Comparison of ENCODE assay signal across 1 cellular context in the genomic region with DNA sequence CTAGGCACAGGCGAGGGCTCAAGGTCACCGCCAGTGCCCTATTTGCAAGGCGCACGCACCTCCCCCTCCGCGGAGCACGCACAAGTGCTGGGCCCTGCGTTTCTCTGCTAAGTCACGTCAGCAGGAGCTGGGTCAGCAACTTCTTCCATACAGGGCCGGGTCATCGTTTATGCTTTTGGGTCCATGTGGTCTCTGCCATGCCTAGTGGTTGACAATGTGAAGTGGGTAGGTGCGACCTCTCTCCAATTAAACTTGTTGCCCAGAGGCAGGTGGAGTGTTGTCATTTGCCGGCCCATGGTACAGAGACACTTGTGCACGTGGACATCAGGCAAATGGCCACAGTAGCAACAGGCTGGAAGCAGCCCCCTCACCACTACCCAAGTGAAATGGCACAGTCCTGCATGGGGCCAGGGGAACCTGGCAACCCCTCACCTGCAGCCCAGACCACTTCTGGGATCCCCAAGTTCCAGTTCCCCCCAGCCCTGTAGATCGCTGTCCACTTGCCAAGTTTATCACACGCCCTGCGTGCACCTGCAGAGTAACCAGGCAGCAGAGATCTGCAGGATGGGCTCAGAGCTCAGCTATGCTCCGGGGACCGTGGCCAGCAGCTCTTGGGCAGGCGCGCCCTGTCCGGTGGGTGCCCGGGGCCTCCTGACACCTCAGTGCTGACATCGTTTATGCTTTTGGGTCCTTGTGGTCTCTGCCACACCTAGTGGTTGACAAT.
TF ChIP-seq lines count a peak whose summit lies in the region.

No MANE protein-coding gene starts in this region.

TF ChIP-seq in HepG2, 621 proteins besides CTCF, POLR2A, EP300 and RAD21 (continued from another document and continues in another):
- TF ChIP-seq, protein P1, sequence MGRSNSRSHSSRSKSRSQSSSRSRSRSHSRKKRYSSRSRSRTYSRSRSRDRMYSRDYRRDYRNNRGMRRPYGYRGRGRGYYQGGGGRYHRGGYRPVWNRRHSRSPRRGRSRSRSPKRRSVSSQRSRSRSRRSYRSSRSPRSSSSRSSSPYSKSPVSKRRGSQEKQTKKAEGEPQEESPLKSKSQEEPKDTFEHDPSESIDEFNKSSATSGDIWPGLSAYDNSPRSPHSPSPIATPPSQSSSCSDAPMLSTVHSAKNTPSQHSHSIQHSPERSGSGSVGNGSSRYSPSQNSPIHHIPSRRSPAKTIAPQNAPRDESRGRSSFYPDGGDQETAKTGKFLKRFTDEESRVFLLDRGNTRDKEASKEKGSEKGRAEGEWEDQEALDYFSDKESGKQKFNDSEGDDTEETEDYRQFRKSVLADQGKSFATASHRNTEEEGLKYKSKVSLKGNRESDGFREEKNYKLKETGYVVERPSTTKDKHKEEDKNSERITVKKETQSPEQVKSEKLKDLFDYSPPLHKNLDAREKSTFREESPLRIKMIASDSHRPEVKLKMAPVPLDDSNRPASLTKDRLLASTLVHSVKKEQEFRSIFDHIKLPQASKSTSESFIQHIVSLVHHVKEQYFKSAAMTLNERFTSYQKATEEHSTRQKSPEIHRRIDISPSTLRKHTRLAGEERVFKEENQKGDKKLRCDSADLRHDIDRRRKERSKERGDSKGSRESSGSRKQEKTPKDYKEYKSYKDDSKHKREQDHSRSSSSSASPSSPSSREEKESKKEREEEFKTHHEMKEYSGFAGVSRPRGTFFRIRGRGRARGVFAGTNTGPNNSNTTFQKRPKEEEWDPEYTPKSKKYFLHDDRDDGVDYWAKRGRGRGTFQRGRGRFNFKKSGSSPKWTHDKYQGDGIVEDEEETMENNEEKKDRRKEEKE (IDR thresholded peaks at IDR 0.05): no peak
- TF ChIP-seq, protein P2, sequence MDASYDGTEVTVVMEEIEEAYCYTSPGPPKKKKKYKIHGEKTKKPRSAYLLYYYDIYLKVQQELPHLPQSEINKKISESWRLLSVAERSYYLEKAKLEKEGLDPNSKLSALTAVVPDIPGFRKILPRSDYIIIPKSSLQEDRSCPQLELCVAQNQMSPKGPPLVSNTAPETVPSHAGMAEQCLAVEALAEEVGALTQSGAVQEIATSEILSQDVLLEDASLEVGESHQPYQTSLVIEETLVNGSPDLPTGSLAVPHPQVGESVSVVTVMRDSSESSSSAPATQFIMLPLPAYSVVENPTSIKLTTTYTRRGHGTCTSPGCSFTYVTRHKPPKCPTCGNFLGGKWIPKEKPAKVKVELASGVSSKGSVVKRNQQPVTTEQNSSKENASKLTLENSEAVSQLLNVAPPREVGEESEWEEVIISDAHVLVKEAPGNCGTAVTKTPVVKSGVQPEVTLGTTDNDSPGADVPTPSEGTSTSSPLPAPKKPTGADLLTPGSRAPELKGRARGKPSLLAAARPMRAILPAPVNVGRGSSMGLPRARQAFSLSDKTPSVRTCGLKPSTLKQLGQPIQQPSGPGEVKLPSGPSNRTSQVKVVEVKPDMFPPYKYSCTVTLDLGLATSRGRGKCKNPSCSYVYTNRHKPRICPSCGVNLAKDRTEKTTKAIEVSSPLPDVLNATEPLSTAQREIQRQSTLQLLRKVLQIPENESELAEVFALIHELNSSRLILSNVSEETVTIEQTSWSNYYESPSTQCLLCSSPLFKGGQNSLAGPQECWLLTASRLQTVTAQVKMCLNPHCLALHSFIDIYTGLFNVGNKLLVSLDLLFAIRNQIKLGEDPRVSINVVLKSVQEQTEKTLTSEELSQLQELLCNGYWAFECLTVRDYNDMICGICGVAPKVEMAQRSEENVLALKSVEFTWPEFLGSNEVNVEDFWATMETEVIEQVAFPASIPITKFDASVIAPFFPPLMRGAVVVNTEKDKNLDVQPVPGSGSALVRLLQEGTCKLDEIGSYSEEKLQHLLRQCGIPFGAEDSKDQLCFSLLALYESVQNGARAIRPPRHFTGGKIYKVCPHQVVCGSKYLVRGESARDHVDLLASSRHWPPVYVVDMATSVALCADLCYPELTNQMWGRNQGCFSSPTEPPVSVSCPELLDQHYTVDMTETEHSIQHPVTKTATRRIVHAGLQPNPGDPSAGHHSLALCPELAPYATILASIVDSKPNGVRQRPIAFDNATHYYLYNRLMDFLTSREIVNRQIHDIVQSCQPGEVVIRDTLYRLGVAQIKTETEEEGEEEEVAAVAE (CRISPR knock-in tag; IDR thresholded peaks at IDR 0.05; ENCODE audit: borderline replicate concordance): no peak
- TF ChIP-seq, protein P3, sequence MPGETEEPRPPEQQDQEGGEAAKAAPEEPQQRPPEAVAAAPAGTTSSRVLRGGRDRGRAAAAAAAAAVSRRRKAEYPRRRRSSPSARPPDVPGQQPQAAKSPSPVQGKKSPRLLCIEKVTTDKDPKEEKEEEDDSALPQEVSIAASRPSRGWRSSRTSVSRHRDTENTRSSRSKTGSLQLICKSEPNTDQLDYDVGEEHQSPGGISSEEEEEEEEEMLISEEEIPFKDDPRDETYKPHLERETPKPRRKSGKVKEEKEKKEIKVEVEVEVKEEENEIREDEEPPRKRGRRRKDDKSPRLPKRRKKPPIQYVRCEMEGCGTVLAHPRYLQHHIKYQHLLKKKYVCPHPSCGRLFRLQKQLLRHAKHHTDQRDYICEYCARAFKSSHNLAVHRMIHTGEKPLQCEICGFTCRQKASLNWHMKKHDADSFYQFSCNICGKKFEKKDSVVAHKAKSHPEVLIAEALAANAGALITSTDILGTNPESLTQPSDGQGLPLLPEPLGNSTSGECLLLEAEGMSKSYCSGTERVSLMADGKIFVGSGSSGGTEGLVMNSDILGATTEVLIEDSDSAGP (CRISPR knock-in tag; IDR thresholded peaks at IDR 0.05; ENCODE audit: borderline replicate concordance): 0 out of 2 replicates have a peak, but pooled peaks have one; percentile 20
- TF ChIP-seq MTF1 (CRISPR knock-in tag; IDR thresholded peaks at IDR 0.05): no peak
- TF ChIP-seq, protein P4, sequence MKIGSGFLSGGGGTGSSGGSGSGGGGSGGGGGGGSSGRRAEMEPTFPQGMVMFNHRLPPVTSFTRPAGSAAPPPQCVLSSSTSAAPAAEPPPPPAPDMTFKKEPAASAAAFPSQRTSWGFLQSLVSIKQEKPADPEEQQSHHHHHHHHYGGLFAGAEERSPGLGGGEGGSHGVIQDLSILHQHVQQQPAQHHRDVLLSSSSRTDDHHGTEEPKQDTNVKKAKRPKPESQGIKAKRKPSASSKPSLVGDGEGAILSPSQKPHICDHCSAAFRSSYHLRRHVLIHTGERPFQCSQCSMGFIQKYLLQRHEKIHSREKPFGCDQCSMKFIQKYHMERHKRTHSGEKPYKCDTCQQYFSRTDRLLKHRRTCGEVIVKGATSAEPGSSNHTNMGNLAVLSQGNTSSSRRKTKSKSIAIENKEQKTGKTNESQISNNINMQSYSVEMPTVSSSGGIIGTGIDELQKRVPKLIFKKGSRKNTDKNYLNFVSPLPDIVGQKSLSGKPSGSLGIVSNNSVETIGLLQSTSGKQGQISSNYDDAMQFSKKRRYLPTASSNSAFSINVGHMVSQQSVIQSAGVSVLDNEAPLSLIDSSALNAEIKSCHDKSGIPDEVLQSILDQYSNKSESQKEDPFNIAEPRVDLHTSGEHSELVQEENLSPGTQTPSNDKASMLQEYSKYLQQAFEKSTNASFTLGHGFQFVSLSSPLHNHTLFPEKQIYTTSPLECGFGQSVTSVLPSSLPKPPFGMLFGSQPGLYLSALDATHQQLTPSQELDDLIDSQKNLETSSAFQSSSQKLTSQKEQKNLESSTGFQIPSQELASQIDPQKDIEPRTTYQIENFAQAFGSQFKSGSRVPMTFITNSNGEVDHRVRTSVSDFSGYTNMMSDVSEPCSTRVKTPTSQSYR (CRISPR knock-in tag; IDR thresholded peaks at IDR 0.05; ENCODE audit: borderline replicate concordance): peak; percentile 94
- TF ChIP-seq FOXK1 (CRISPR knock-in tag; IDR thresholded peaks at IDR 0.05; ENCODE audit: borderline replicate concordance, low read depth): 0 out of 2 replicates have a peak, but pooled peaks have one; percentile 18
- TF ChIP-seq ZNF253 (CRISPR knock-in tag; IDR thresholded peaks at IDR 0.05; ENCODE audit: borderline replicate concordance): no peak
- no peak for TF ChIP-seq HNF4G (IDR thresholded peaks at IDR 0.05; ENCODE audit: borderline replicate concordance, low read depth, low read length)
- peak; percentile 49; the same call in 1 of the 2 replicates for TF ChIP-seq HNF4G (CRISPR knock-in tag; IDR thresholded peaks at IDR 0.05; ENCODE audit: borderline replicate concordance, low read depth)
- TF ChIP-seq SPEN (CRISPR knock-in tag; IDR thresholded peaks at IDR 0.05; ENCODE audit: low read depth): peak; percentile 32; the same call in 1 of the 2 replicates
- TF ChIP-seq, protein P5, sequence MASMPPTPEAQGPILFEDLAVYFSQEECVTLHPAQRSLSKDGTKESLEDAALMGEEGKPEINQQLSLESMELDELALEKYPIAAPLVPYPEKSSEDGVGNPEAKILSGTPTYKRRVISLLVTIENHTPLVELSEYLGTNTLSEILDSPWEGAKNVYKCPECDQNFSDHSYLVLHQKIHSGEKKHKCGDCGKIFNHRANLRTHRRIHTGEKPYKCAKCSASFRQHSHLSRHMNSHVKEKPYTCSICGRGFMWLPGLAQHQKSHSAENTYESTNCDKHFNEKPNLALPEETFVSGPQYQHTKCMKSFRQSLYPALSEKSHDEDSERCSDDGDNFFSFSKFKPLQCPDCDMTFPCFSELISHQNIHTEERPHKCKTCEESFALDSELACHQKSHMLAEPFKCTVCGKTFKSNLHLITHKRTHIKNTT (CRISPR knock-in tag; IDR thresholded peaks at IDR 0.05): no peak
- TF ChIP-seq TCF7 (IDR thresholded peaks at IDR 0.05; ENCODE audit: low read depth): no peak
- TF ChIP-seq BCL6 (CRISPR knock-in tag; IDR thresholded peaks at IDR 0.05): 0 out of 2 replicates have a peak, but pooled peaks have one; percentile 20
- TF ChIP-seq, protein P6, sequence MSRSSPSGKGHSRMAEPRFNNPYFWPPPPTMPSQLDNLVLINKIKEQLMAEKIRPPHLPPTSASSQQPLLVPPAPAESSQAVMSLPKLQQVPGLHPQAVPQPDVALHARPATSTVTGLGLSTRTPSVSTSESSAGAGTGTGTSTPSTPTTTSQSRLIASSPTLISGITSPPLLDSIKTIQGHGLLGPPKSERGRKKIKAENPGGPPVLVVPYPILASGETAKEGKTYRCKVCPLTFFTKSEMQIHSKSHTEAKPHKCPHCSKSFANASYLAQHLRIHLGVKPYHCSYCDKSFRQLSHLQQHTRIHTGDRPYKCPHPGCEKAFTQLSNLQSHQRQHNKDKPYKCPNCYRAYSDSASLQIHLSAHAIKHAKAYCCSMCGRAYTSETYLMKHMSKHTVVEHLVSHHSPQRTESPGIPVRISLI (CRISPR knock-in tag; IDR thresholded peaks at IDR 0.05; ENCODE audit: borderline replicate concordance): peak; percentile 0; the same call in 1 of the 2 replicates
- TF ChIP-seq, protein P7, sequence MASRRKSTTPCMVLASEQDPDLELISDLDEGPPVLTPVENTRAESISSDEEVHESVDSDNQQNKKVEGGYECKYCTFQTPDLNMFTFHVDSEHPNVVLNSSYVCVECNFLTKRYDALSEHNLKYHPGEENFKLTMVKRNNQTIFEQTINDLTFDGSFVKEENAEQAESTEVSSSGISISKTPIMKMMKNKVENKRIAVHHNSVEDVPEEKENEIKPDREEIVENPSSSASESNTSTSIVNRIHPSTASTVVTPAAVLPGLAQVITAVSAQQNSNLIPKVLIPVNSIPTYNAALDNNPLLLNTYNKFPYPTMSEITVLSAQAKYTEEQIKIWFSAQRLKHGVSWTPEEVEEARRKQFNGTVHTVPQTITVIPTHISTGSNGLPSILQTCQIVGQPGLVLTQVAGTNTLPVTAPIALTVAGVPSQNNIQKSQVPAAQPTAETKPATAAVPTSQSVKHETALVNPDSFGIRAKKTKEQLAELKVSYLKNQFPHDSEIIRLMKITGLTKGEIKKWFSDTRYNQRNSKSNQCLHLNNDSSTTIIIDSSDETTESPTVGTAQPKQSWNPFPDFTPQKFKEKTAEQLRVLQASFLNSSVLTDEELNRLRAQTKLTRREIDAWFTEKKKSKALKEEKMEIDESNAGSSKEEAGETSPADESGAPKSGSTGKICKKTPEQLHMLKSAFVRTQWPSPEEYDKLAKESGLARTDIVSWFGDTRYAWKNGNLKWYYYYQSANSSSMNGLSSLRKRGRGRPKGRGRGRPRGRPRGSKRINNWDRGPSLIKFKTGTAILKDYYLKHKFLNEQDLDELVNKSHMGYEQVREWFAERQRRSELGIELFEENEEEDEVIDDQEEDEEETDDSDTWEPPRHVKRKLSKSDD (CRISPR knock-in tag; IDR thresholded peaks at IDR 0.05; ENCODE audit: low read depth): no peak
- 0 out of 2 replicates have a peak, but pooled peaks have one; percentile 23 for TF ChIP-seq GABPB1 (CRISPR knock-in tag; IDR thresholded peaks at IDR 0.05)
- TF ChIP-seq KDM6A (CRISPR knock-in tag; IDR thresholded peaks at IDR 0.05; ENCODE audit: low read depth): no peak
- no peak for TF ChIP-seq ZBTB42 (CRISPR knock-in tag; IDR thresholded peaks at IDR 0.05)
- TF ChIP-seq, protein P8, sequence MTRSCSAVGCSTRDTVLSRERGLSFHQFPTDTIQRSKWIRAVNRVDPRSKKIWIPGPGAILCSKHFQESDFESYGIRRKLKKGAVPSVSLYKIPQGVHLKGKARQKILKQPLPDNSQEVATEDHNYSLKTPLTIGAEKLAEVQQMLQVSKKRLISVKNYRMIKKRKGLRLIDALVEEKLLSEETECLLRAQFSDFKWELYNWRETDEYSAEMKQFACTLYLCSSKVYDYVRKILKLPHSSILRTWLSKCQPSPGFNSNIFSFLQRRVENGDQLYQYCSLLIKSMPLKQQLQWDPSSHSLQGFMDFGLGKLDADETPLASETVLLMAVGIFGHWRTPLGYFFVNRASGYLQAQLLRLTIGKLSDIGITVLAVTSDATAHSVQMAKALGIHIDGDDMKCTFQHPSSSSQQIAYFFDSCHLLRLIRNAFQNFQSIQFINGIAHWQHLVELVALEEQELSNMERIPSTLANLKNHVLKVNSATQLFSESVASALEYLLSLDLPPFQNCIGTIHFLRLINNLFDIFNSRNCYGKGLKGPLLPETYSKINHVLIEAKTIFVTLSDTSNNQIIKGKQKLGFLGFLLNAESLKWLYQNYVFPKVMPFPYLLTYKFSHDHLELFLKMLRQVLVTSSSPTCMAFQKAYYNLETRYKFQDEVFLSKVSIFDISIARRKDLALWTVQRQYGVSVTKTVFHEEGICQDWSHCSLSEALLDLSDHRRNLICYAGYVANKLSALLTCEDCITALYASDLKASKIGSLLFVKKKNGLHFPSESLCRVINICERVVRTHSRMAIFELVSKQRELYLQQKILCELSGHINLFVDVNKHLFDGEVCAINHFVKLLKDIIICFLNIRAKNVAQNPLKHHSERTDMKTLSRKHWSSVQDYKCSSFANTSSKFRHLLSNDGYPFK (CRISPR knock-in tag; IDR thresholded peaks at IDR 0.05; ENCODE audit: borderline replicate concordance): no peak
- peak; percentile 36; the same call in 1 of the 2 replicates for TF ChIP-seq HDAC2 (CRISPR knock-in tag; IDR thresholded peaks at IDR 0.05)
- no peak for TF ChIP-seq RFXAP (CRISPR knock-in tag; IDR thresholded peaks at IDR 0.05; ENCODE audit: borderline replicate concordance)
- TF ChIP-seq NR2F1 (CRISPR knock-in tag; IDR thresholded peaks at IDR 0.05): peak; percentile 65 to 83
- TF ChIP-seq, protein P9, sequence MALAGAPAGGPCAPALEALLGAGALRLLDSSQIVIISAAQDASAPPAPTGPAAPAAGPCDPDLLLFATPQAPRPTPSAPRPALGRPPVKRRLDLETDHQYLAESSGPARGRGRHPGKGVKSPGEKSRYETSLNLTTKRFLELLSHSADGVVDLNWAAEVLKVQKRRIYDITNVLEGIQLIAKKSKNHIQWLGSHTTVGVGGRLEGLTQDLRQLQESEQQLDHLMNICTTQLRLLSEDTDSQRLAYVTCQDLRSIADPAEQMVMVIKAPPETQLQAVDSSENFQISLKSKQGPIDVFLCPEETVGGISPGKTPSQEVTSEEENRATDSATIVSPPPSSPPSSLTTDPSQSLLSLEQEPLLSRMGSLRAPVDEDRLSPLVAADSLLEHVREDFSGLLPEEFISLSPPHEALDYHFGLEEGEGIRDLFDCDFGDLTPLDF (CRISPR knock-in tag; IDR thresholded peaks at IDR 0.05): no peak
- no peak for TF ChIP-seq ZNF333 (CRISPR knock-in tag; IDR thresholded peaks at IDR 0.05; ENCODE audit: borderline replicate concordance)
- no peak for TF ChIP-seq MEF2D (CRISPR knock-in tag; IDR thresholded peaks at IDR 0.05)
